Comparison of ENCODE assay signal across 11 cellular contexts in genomic region chr2:101753207-101753616, GRCh38. TPM values are rescaled to one million over a fixed set of nuclear protein-coding genes. Genes with fewer than 3 reads are reported as not detected.
DNase-seq lines count a peak whose midpoint lies in the region; ATAC-seq and TF ChIP-seq lines count a peak whose summit lies in the region.
"Had no signal": no experiment of that assay in that cellular context is flagged by ENCODE, and none has a peak within 500 bp of the region (broad histone marks: within the 10 kb centered on the region; RNA-seq: fewer than 3 reads in every experiment).

No MANE protein-coding gene starts in this region.

- H3K9me3 ChIP-seq in gastrocnemius medialis = no peaks in the 10 kb centered on the region

- H3K9me3 Mint-ChIP-seq in natural killer cell treated with Interleukin-12 subunit alpha and Interleukin-12 subunit beta and Interleukin-15 and Interleukin-18, amount 100 ng/mL, for 72 hours = no peaks in the 10 kb centered on the region
- no peaks in the 10 kb centered on the region for H3K9me3 Mint-ChIP-seq in natural killer cell
- peaks cover 3 to 11% (median 5%) of the 10 kb centered on the region in 5 experiments for H3K9me3 Mint-ChIP-seq in brain
- H3K9me3 Mint-ChIP-seq: activated T-helper 2 cell treated with anti-CD3 and anti-CD28 coated beads, Interferon-gamma antibody, Interleukin-2, Interleukin-4, amounts not matched to agents 10 μg/mL and 5 μg/mL and 100 μg/mL, durations not matched to agents 14 hours and 24 hours and 36 hours had no signal

- H3K4me1 Mint-ChIP-seq in natural killer cell treated with Interleukin-12 subunit alpha and Interleukin-12 subunit beta and Interleukin-15 and Interleukin-18, amount 100 ng/mL, for 72 hours (ENCODE audit: low read depth in 2 of 2) = peaks cover 35 to 56% of the 10 kb centered on the region in 2 donors
- H3K4me1 Mint-ChIP-seq in natural killer cell (peaks cover 54 to 57% of the 10 kb centered on the region in 2 donors), brain (peaks cover 76% of the 10 kb centered on the region)

- intact Hi-C loops in natural killer cell (cut with micrococcal nuclease) (no loop called here), gastrocnemius medialis (cut with DNase I; ENCODE audit: low total_unique reads) (no loop called here)

- peak overlapping the region in 1 of 4 donors; percentile 32 for H3K4me3 ChIP-seq in gastrocnemius medialis

- no peak overlapping the region for H3K27ac ChIP-seq in gastrocnemius medialis

- no peak for TF ChIP-seq POLR2A in gastrocnemius medialis (IDR thresholded peaks at IDR 0.05)

- H3K4me3 Mint-ChIP-seq in natural killer cell treated with Interleukin-12 subunit alpha and Interleukin-12 subunit beta and Interleukin-15 and Interleukin-18, amount 100 ng/mL, for 72 hours = peak overlapping the region; percentile 27
- no peak overlapping the region for H3K4me3 Mint-ChIP-seq in natural killer cell
- peak overlapping the region; percentile 38 to 69 (median 60) for H3K4me3 Mint-ChIP-seq in brain

- no peak overlapping the region for H3K27ac Mint-ChIP-seq in natural killer cell treated with Interleukin-12 subunit alpha and Interleukin-12 subunit beta and Interleukin-15 and Interleukin-18, amount 100 ng/mL, for 72 hours
- peak overlapping the region in 1 of 2 donors; percentile 21 for H3K27ac Mint-ChIP-seq in natural killer cell
- H3K27ac Mint-ChIP-seq in brain = peak overlapping the region; percentile 55 to 89 (median 82)
- H3K27ac Mint-ChIP-seq: activated T-helper 2 cell treated with anti-CD3 and anti-CD28 coated beads, Interferon-gamma antibody, Interleukin-2, Interleukin-4, amounts not matched to agents 10 μg/mL and 5 μg/mL and 100 μg/mL, durations not matched to agents 14 hours and 24 hours and 36 hours had no signal

- no peaks in the 10 kb centered on the region for H3K36me3 Mint-ChIP-seq in natural killer cell treated with Interleukin-12 subunit alpha and Interleukin-12 subunit beta and Interleukin-15 and Interleukin-18, amount 100 ng/mL, for 72 hours
- H3K36me3 Mint-ChIP-seq in natural killer cell (no peaks in the 10 kb centered on the region), brain (peaks cover 33% of the 10 kb centered on the region)

- H3K27me3 ChIP-seq in gastrocnemius medialis = no peaks in the 10 kb centered on the region

- no peak for DNase-seq in natural killer cell treated with Interleukin-12 subunit alpha and Interleukin-12 subunit beta and Interleukin-15 and Interleukin-18, amount 100 ng/mL, for 72 hours (ENCODE audit: low spot score)
- no peak for DNase-seq in natural killer cell
- DNase-seq in midbrain (lab: John Stamatoyannopoulos, UW) = peak; percentile 61
- DNase-seq in GM13976 (ENCODE audit: low spot score) = no peak
- DNase-seq in gastrocnemius medialis = no peak
- DNase-seq: NCI-H146; stimulated activated CD4-positive, alpha-beta T cell treated with anti-CD3 and anti-CD28 coated beads, Interleukin-15, amount 100 ng/mL, for 24 hours had no signal

- H3K36me3 ChIP-seq in gastrocnemius medialis = no peaks in the 10 kb centered on the region

- in situ Hi-C loops in GM13976 (cut with MboI; ENCODE audit: low sequenced_read_pairs, unreplicated experiment) (no loop called here), gastrocnemius medialis (cut with MboI; ENCODE audit: low sequenced_read_pairs in 4 of 4) (no loop called here)

- H3K4me1 ChIP-seq in gastrocnemius medialis = peaks cover 39 to 50% of the 10 kb centered on the region in 2 donors

- TF ChIP-seq CTCF in natural killer cell (IDR thresholded peaks at IDR 0.05) (no peak), brain (conservative IDR thresholded peaks at IDR 0.05) (no peak), GM13976 (IDR thresholded peaks at IDR 0.05; ENCODE audit: borderline replicate concordance, control extremely low read depth, extremely low read depth, insufficient read depth, missing control alignments) (no peak), gastrocnemius medialis (IDR thresholded peaks at IDR 0.05 in 4 of 5, conservative IDR thresholded peaks at IDR 0.05 in 1 of 5) (no peak)

- no peaks in the 10 kb centered on the region for H3K27me3 Mint-ChIP-seq in natural killer cell treated with Interleukin-12 subunit alpha and Interleukin-12 subunit beta and Interleukin-15 and Interleukin-18, amount 100 ng/mL, for 72 hours
- no peaks in the 10 kb centered on the region for H3K27me3 Mint-ChIP-seq in natural killer cell (ENCODE audit: low read depth in 2 of 2)
- no peaks in the 10 kb centered on the region for H3K27me3 Mint-ChIP-seq in brain

- no peak for ATAC-seq in natural killer cell treated with Interleukin-12 subunit alpha and Interleukin-12 subunit beta and Interleukin-15 and Interleukin-18, amount 100 ng/mL, for 72 hours
- ATAC-seq in natural killer cell (no peak), GM19463 (IDR thresholded peaks at IDR 0.05; ENCODE audit: unreplicated experiment) (no peak), HG03378 (IDR thresholded peaks at IDR 0.05; ENCODE audit: unreplicated experiment) (no peak), gastrocnemius medialis (no peak)

RNA-seq across cellular contexts. Expression of gene MAP4K4, which starts 55.7 kb away (rescaled TPM):
- total RNA-seq in natural killer cell treated with Interleukin-12 subunit alpha and Interleukin-12 subunit beta and Interleukin-15 and Interleukin-18, amount 100 ng/mL, for 72 hours = 10 to 100 TPM; 69.1 to 71.5 TPM
- total RNA-seq in natural killer cell = 10 to 100 TPM; 60.2 to 80.3 (median 66.5) TPM
- 89.6 TPM for polyA plus RNA-seq in brain (ENCODE audit: insufficient read depth, low read depth, low replicate concordance)
- 10 to 100 TPM; 40.0 to 85.5 (median 59.5) TPM for total RNA-seq in gastrocnemius medialis

Comparison
In these comparisons a context has a peak if more than half of its experiments do, and no peak if none do; other contexts are left out.
1. H3K27ac Mint-ChIP-seq: peak in brain (5 of 5); none in natural killer cell treated with Interleukin-12 subunit alpha and Interleukin-12 subunit beta and Interleukin-15 and Interleukin-18, amount 100 ng/mL, for 72 hours (0 of 2).